Comparison of ENCODE assay signal across 22 cellular contexts in genomic region chr7:50466815-50467569, GRCh38. TPM values are rescaled to one million over a fixed set of nuclear protein-coding genes. Genes with fewer than 3 reads are reported as not detected.
A peak's percentile ranks its signal among the peaks of the same experiment; 100 is the strongest.
DNase-seq lines count a peak whose midpoint lies in the region; ATAC-seq and TF ChIP-seq lines count a peak whose summit lies in the region.
"Had no signal": no experiment of that assay in that cellular context is flagged by ENCODE, and none has a peak within 500 bp of the region (broad histone marks: within the 10 kb centered on the region; RNA-seq: fewer than 3 reads in every experiment).

No MANE protein-coding gene starts in this region.

- H3K27ac ChIP-seq in left ventricle myocardium inferior (replicated peaks): no peak overlapping the region
- H3K27ac ChIP-seq in spleen: no peak overlapping the region
- H3K27ac ChIP-seq: BLaER1, breast epithelium, right lobe of liver had no signal

- intact Hi-C loops in Right ventricle myocardium inferior (cut with DNase I) (loop anchor here (5.0 kb wide), 3 partner anchors 135 to 675 kb away; no protein-coding TSS in a partner anchor), left ventricle myocardium inferior (cut with micrococcal nuclease) (loop anchor here (5.0 to 10.0 kb wide), 2 partner anchors 128 to 695 kb away; no protein-coding TSS in a partner anchor), spleen (cut with DNase I; ENCODE audit: low total_unique reads) (loop anchor here (5.0 to 10.0 kb wide), 2 partner anchors 208 to 675 kb away; no protein-coding TSS in a partner anchor)

- H3K9me3 ChIP-seq in left ventricle myocardium inferior (replicated peaks) (no peaks in the 10 kb centered on the region), spleen (no peaks in the 10 kb centered on the region)
- H3K9me3 ChIP-seq: BLaER1, breast epithelium, HAP-1, mucosa of descending colon, right lobe of liver had no signal

- H3K4me3 ChIP-seq in left ventricle myocardium inferior: no peak overlapping the region
- no peak overlapping the region for H3K4me3 ChIP-seq in spleen
- H3K4me3 ChIP-seq: BLaER1, HAP-1, mucosa of descending colon, right lobe of liver had no signal

- peak overlapping the region in 1 of 5 experiments; percentile 29 for H3K4me3 Mint-ChIP-seq in brain

- TF ChIP-seq POLR2A in spleen (IDR thresholded peaks at IDR 0.05): no peak

- H3K27me3 Mint-ChIP-seq in brain: no peaks in the 10 kb centered on the region

- H3K36me3 ChIP-seq in left ventricle myocardium inferior: no peaks in the 10 kb centered on the region
- no peaks in the 10 kb centered on the region for H3K36me3 ChIP-seq in spleen
- H3K36me3 ChIP-seq: BLaER1, breast epithelium, HAP-1, right lobe of liver had no signal

- no peak for ATAC-seq in Right ventricle myocardium inferior

- no peaks in the 10 kb centered on the region for H3K36me3 Mint-ChIP-seq in brain
- H3K36me3 Mint-ChIP-seq: stimulated activated memory B cell treated with anti-CD40 and anti-IgM and Interleukin-4, amounts not matched to agents 10 μg/mL and 1 μg/mL and 100 μg/mL, for 72 hours had no signal

- H3K4me1 ChIP-seq in left ventricle myocardium inferior: peaks cover 6% of the 10 kb centered on the region
- peaks cover 0 to 12% (median 10%) of the 10 kb centered on the region in 6 donors for H3K4me1 ChIP-seq in spleen
- H3K4me1 ChIP-seq: breast epithelium had no signal

- peaks cover 21% of the 10 kb centered on the region for H3K4me1 Mint-ChIP-seq in brain

- H3K9me3 Mint-ChIP-seq in brain: peaks cover 0 to 2% (median 0%) of the 10 kb centered on the region in 5 experiments
- H3K9me3 Mint-ChIP-seq: stimulated activated memory B cell treated with anti-CD40 and anti-IgM and Interleukin-4, amounts not matched to agents 10 μg/mL and 1 μg/mL and 100 μg/mL, for 72 hours had no signal

- DNase-seq in Right ventricle myocardium inferior (ENCODE audit: missing footprints) (peak; percentile 64), left ventricle myocardium inferior (no peak), NCI-H524 treated with DMSO at 0.1 percent for 48 hours (lab: John Stamatoyannopoulos, UW) (peak; percentile 75), spleen (peak; percentile 64), COR-L47 (lab: John Stamatoyannopoulos, UW) (no peak), NCI-H2227 treated with DMSO at 0.1 percent for 48 hours (lab: John Stamatoyannopoulos, UW) (no peak), 8988T (no peak)
- DNase-seq: DMS79; effector CD4-positive, alpha-beta T cell; KBM-7; kidney glomerular epithelial cell; mucosa of descending colon; NCI-H2029 treated with DMSO at 0.1 percent for 48 hours; right lobe of liver; stimulated activated CD4-positive, alpha-beta T cell treated with anti-CD3 and anti-CD28 coated beads, Interleukin-12 subunit alpha, Interleukin-12 subunit beta, amount 100 ng/mL, for 4 hours; stimulated activated CD4-positive, alpha-beta T cell treated with anti-CD3 and anti-CD28 coated beads, Interleukin-4, amount 100 ng/mL, for 24 hours; T-helper 1 cell had no signal

- TF ChIP-seq CTCF in left ventricle myocardium inferior (IDR thresholded peaks at IDR 0.05; ENCODE audit: borderline replicate concordance): no peak
- no peak for TF ChIP-seq CTCF in brain (conservative IDR thresholded peaks at IDR 0.05)
- TF ChIP-seq CTCF in spleen (IDR thresholded peaks at IDR 0.05 in 8 of 11, conservative IDR thresholded peaks at IDR 0.05 in 3 of 11): no peak

- WGBS in spleen, 5 donors: 95 to 98% (median 96%) methylated on average over 11 of the region's 11 CpGs

- H3K27me3 ChIP-seq in left ventricle myocardium inferior (ENCODE audit: low read depth): peaks cover 6% of the 10 kb centered on the region
- no peaks in the 10 kb centered on the region for H3K27me3 ChIP-seq in spleen (replicated peaks in 1 of 7)
- H3K27me3 ChIP-seq: BLaER1, breast epithelium, right lobe of liver had no signal

- peak overlapping the region in 4 of 5 experiments; percentile 12 to 51 (median 36) for H3K27ac Mint-ChIP-seq in brain

RNA-seq across cellular contexts. Expression of gene FIGNL1, which starts 16.8 kb away (rescaled TPM):
- total RNA-seq in Right ventricle myocardium inferior: 3.4 TPM
- total RNA-seq in left ventricle myocardium inferior: 4.1 TPM
- 8.8 TPM for polyA plus RNA-seq in brain (ENCODE audit: insufficient read depth, low read depth, low replicate concordance)
- 10 to 100 TPM in 5 of 7 donors, 1 to 10 TPM in 2; 8.6 to 22.5 (median 14.4) TPM for total RNA-seq in spleen
- 1 to 10 TPM; 5.0 to 9.3 (median 6.4) TPM for polyA plus RNA-seq in spleen

Comparison
In these comparisons a context has a peak if more than half of its experiments do, and no peak if none do; other contexts are left out.
1. DNase-seq: peak in Right ventricle myocardium inferior (single experiment), NCI-H524 treated with DMSO at 0.1 percent for 48 hours (single experiment) and spleen (single experiment); none in left ventricle myocardium inferior (single experiment), COR-L47 (single experiment), NCI-H2227 treated with DMSO at 0.1 percent for 48 hours (single experiment) and 8988T (single experiment).